1 cellular context compared by ENCODE assay signal in genomic region chr9:122904823-122905710, GRCh38.
A peak's percentile ranks its signal among the peaks of the same experiment; 100 is the strongest.
TF ChIP-seq lines count a peak whose summit lies in the region.

RC3H2 (minus strand) TSS chr9:122905359; CDS start chr9:122897509, 7,850 bp downstream.

TF ChIP-seq in H1, 55 proteins besides CTCF, POLR2A, EP300 and RAD21:
- TF ChIP-seq CEBPB (IDR thresholded peaks at IDR 0.05; ENCODE audit: low read depth, low read length): peak; percentile 94
- TF ChIP-seq PHF8 (conservative IDR thresholded peaks at IDR 0.05; ENCODE audit: low read depth, low read length): peak; percentile 99
- TF ChIP-seq TBP (IDR thresholded peaks at IDR 0.05; ENCODE audit: low read depth, low read length): peak; percentile 84; the same call in 1 of the 2 replicates
- TF ChIP-seq BRCA1 (IDR thresholded peaks at IDR 0.05; ENCODE audit: low read depth, low read length): peak; percentile 95
- TF ChIP-seq GTF2F1 (IDR thresholded peaks at IDR 0.05; ENCODE audit: borderline replicate concordance, low read depth, low read length): peak; percentile 93
- no peak for TF ChIP-seq CHD7 (IDR thresholded peaks at IDR 0.05; ENCODE audit: insufficient replicate concordance, low read length)
- peak; percentile 59 for TF ChIP-seq CREB1 (IDR thresholded peaks at IDR 0.05)
- no peak for TF ChIP-seq TCF12 (IDR thresholded peaks at IDR 0.05; ENCODE audit: low read depth, low read length)
- 0 out of 2 replicates have a peak, but pooled peaks have one; percentile 30 for TF ChIP-seq JUND (IDR thresholded peaks at IDR 0.05; ENCODE audit: low read length)
- peak; percentile 97 for TF ChIP-seq USF2 (IDR thresholded peaks at IDR 0.05; ENCODE audit: low read length)
- TF ChIP-seq HDAC6 (IDR thresholded peaks at IDR 0.05; ENCODE audit: low read depth, low read length): no peak
- TF ChIP-seq TEAD4 (IDR thresholded peaks at IDR 0.05; ENCODE audit: low read depth, low read length): peak; percentile 86
- no peak for TF ChIP-seq RNF2 (IDR thresholded peaks at IDR 0.05; ENCODE audit: borderline replicate concordance, low read depth, low read length, missing control alignments, poor library complexity, severe bottlenecking)
- peak; percentile 26; the same call in 1 of the 2 replicates for TF ChIP-seq BACH1 (IDR thresholded peaks at IDR 0.05; ENCODE audit: low read length)
- TF ChIP-seq YY1 (IDR thresholded peaks at IDR 0.05; ENCODE audit: low read depth, low read length): no peak
- peak; percentile 77 for TF ChIP-seq ATF3 (IDR thresholded peaks at IDR 0.05; ENCODE audit: insufficient read depth, low read depth, low read length)
- TF ChIP-seq ATF2 (IDR thresholded peaks at IDR 0.05; ENCODE audit: low read length): peak; percentile 84
- TF ChIP-seq TAF1 (IDR thresholded peaks at IDR 0.05; ENCODE audit: low read depth, low read length): peak; percentile 81
- peak; percentile 92 for TF ChIP-seq POLR2AphosphoS5 (IDR thresholded peaks at IDR 0.05; ENCODE audit: low read depth, low read length)
- TF ChIP-seq CHD2 (IDR thresholded peaks at IDR 0.05; ENCODE audit: low read length): peak; percentile 98
- TF ChIP-seq KDM4A (IDR thresholded peaks at IDR 0.05; ENCODE audit: low read depth, low read length, severe bottlenecking): peak; percentile 82
- no peak for TF ChIP-seq BCL11A (IDR thresholded peaks at IDR 0.05; ENCODE audit: low read depth in 2 of 2, low read length in 2 of 2)
- TF ChIP-seq MAX (IDR thresholded peaks at IDR 0.05): peak; percentile 50
- TF ChIP-seq RBBP5 (IDR thresholded peaks at IDR 0.05; ENCODE audit: borderline replicate concordance, low read depth, low read length): 0 out of 2 replicates have a peak, but pooled peaks have one; percentile 85
- TF ChIP-seq SIN3A (conservative IDR thresholded peaks at IDR 0.05 in 1 of 2, IDR thresholded peaks at IDR 0.05 in 1 of 2; ENCODE audit: low read depth in 1 of 2, low read length in 2 of 2): peak in 1 of 2 experiments; percentile 77; a peak in 1 of 4 replicates
- no peak for TF ChIP-seq SP1 (IDR thresholded peaks at IDR 0.05; ENCODE audit: low read depth, low read length)
- TF ChIP-seq EGR1 (IDR thresholded peaks at IDR 0.05; ENCODE audit: borderline replicate concordance, low read depth, low read length): peak; percentile 71; the same call in 1 of the 2 replicates
- TF ChIP-seq HDAC2 (IDR thresholded peaks at IDR 0.05; ENCODE audit: borderline replicate concordance in 1 of 2, low read depth in 2 of 2, low read length in 2 of 2): peak in 1 of 2 experiments; percentile 53; a peak in 1 of 4 replicates
- peak; percentile 94 for TF ChIP-seq ASH2L (IDR thresholded peaks at IDR 0.05; ENCODE audit: low read length)
- peak; percentile 91 for TF ChIP-seq KDM1A (IDR thresholded peaks at IDR 0.05; ENCODE audit: borderline replicate concordance, low read length)
